Comparison of ENCODE assay signal across 17 cellular contexts in the genomic region with DNA sequence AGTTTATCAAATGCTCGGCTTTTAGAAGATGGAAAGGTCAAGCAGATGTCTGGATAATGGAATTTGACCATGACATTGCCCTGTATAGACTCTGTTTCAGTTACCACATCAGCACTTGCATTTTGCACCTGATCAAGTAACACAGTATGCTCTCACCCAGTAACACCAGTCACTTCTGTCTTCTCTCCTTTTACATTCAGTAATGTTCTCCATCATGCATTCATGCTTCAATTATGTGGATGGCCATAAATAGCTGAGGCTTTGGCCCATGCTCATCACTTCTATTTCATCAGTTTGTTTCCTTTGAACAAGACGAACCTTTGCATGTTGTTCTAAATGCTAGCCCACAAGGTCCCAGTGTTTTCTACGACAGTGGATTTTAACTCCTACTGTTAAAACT.
DNase-seq lines count a peak whose midpoint lies in the region; ATAC-seq and TF ChIP-seq lines count a peak whose summit lies in the region.
"Had no signal": no experiment of that assay in that cellular context is flagged by ENCODE, and none has a peak within 500 bp of the region (broad histone marks: within the 10 kb centered on the region; RNA-seq: fewer than 3 reads in every experiment).

No MANE protein-coding gene starts in this region.

- intact Hi-C loops in psoas muscle (cut with DNase I), result no loop called here
- intact Hi-C loops in right cardiac atrium (cut with DNase I), result no loop called here
- intact Hi-C loops in spleen (cut with DNase I; ENCODE audit: low total_unique reads), result no loop called here

- H3K4me1 ChIP-seq in psoas muscle (no peaks in the 10 kb centered on the region), right cardiac atrium (ENCODE audit: control insufficient read depth, insufficient read depth, low read length) (no peaks in the 10 kb centered on the region), spleen (peaks cover 0 to 9% (median 1%) of the 10 kb centered on the region in 6 donors)
- H3K4me1 ChIP-seq: Caco-2 had no signal

- H3K36me3 ChIP-seq in psoas muscle (ENCODE audit: insufficient read depth in 1 of 2, low read depth in 1 of 2), result no peaks in the 10 kb centered on the region
- H3K36me3 ChIP-seq in spleen, result no peaks in the 10 kb centered on the region

- TF ChIP-seq CTCF in psoas muscle (IDR thresholded peaks at IDR 0.05) (no peak), spleen (IDR thresholded peaks at IDR 0.05 in 8 of 11, conservative IDR thresholded peaks at IDR 0.05 in 3 of 11) (no peak)

- H3K27ac ChIP-seq in psoas muscle (no peak overlapping the region), right cardiac atrium (ENCODE audit: low read length) (no peak overlapping the region), spleen (no peak overlapping the region)
- H3K27ac ChIP-seq: 22Rv1 had no signal

- 36 to 42% (median 37%) methylated on average over 3 of the region's 3 CpGs for WGBS in psoas muscle, 3 donors
- WGBS in right cardiac atrium, result 88% methylated on average over 3 of the region's 3 CpGs
- 82 to 92% (median 88%) methylated on average over 3 of the region's 3 CpGs for WGBS in spleen, 5 donors

- ATAC-seq in psoas muscle (peak; percentile 69 to 99 (median 98)), GM18511 (IDR thresholded peaks at IDR 0.05; ENCODE audit: unreplicated experiment) (no peak), right cardiac atrium (no peak)
- ATAC-seq: CD8-positive, alpha-beta T cell; GM23338; HCT116 had no signal

- DNase-seq in NCI-H2227 treated with DMSO at 0.1 percent for 48 hours (lab: John Stamatoyannopoulos, UW) (peak; percentile 98), NCI-H2227 (lab: John Stamatoyannopoulos, UW; ENCODE audit: unreplicated experiment) (no peak), myocyte (ENCODE audit: low read depth) (peak; percentile 26), psoas muscle (no peak), AML-193 (lab: John Stamatoyannopoulos, UW) (no peak), right cardiac atrium (no peak), spleen (no peak)
- DNase-seq: C1 segment of cervical spinal cord; Caco-2; CD8-positive, alpha-beta T cell; DMS153; DND-41; H9 had no signal

- H3K4me3 ChIP-seq in psoas muscle, result no peak overlapping the region
- H3K4me3 ChIP-seq in right cardiac atrium (ENCODE audit: low read length), result no peak overlapping the region
- H3K4me3 ChIP-seq in spleen, result no peak overlapping the region
- H3K4me3 ChIP-seq: GM23338 had no signal

- H3K27me3 ChIP-seq in psoas muscle (ENCODE audit: insufficient read depth in 3 of 3, low read length in 2 of 3), result peaks cover 0 to 3% (median 0%) of the 10 kb centered on the region in 3 donors
- H3K27me3 ChIP-seq in right cardiac atrium (ENCODE audit: control insufficient read depth, insufficient read depth), result no peaks in the 10 kb centered on the region
- H3K27me3 ChIP-seq in spleen (replicated peaks in 1 of 7), result no peaks in the 10 kb centered on the region

- TF ChIP-seq POLR2A in spleen (IDR thresholded peaks at IDR 0.05), result no peak

- H3K9me3 ChIP-seq in psoas muscle, result no peaks in the 10 kb centered on the region
- no peaks in the 10 kb centered on the region for H3K9me3 ChIP-seq in right cardiac atrium (ENCODE audit: control insufficient read depth, low read length)
- H3K9me3 ChIP-seq in spleen, result no peaks in the 10 kb centered on the region
- H3K9me3 ChIP-seq: Caco-2 had no signal

Comparison
In these comparisons a context has a peak if more than half of its experiments do, and no peak if none do; other contexts are left out.
1. DNase-seq: peak in NCI-H2227 treated with DMSO at 0.1 percent for 48 hours (single experiment) and myocyte (single experiment); none in NCI-H2227 (single experiment), psoas muscle (0 of 2), AML-193 (0 of 2), right cardiac atrium (0 of 3) and spleen (single experiment).
2. ATAC-seq: peak in psoas muscle (4 of 4); none in GM18511 (single experiment) and right cardiac atrium (0 of 2).